8 cellular contexts compared by ENCODE assay signal in the genomic region with DNA sequence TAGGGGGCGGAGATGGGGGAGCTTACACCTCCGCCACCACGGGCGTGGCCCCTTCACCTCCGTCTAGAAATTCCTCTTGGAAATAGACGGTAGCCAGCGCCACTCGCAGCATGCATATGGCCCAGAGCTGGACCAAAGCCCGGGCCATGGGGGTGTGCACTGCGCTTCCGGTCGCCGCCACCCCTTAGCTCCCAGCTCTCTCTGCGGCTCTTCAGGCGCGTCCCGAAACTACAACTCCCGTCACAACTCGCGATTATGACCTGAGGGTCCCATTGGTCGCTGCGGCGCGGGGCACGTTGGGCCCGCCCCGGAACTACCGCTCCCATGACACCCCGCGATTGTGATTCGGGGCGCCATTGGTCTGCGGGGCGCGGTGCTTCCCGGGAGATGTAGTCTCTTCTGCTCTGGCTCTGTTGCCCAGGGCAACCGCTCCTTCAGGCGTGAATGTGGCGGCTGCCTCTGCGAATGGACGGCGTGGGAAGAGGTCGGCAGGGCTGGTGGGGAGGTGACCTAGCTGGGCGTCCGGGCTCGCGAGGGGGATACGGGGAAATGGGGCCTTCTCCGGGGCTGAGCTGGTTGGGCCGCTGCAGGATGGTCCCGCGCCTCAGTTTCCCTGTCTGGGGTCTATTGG. TPM values are rescaled to one million over a fixed set of nuclear protein-coding genes. Genes with fewer than 3 reads are reported as not detected.
DNase-seq lines count a peak whose midpoint lies in the region; ATAC-seq lines count a peak whose summit lies in the region.

C19orf44 (plus strand) TSS at position 413 of the 631 bp plus-strand sequence. CDS start 4,399 bp downstream, outside the sequence.
CALR3 (minus strand) TSS at position 186 of the 631 bp plus-strand sequence; CDS start at position 148, 38 bp downstream.

- DNase-seq in Caki2 (ENCODE audit: low read depth) = peak; percentile 99
- peak; percentile 33 to 100 (median 99) for DNase-seq in HUDEP-2 (lab: John Stamatoyannopoulos, UW; ENCODE audit: unreplicated experiment in 76 of 76)
- DNase-seq in NOMO-1 treated with dmso at 0.1 percent for 144 hours (lab: John Stamatoyannopoulos, UW; ENCODE audit: unreplicated experiment) = peak; percentile 99
- DNase-seq in activated CD8-positive, alpha-beta memory T cell treated with anti-CD3 and anti-CD28 coated beads, Interleukin-2, amount 50 U/mL, for 1 hour (ENCODE audit: extremely low read depth) = peak; percentile 85
- peak; percentile 99 for DNase-seq in mesendoderm
- DNase-seq in stimulated activated CD8-positive, alpha-beta memory T cell treated with anti-CD3 and anti-CD28 coated beads, Interleukin-12 subunit alpha, Interleukin-12 subunit beta, amount 100 ng/mL, for 4 hours (ENCODE audit: low read depth) = peak; percentile 94

- H3K9ac ChIP-seq in endocrine pancreas (ENCODE audit: control insufficient read depth, insufficient read depth, low read length) = peak within 1 kb of the TSS; percentile 93
- H3K9ac ChIP-seq in mesendoderm (ENCODE audit: low read length) = peak within 1 kb of the TSS; percentile 86

- H3K27me3 ChIP-seq in endocrine pancreas (ENCODE audit: control insufficient read depth, insufficient read depth, low read length) = no peaks in the 10 kb centered on the region
- no peaks in the 10 kb centered on the region for H3K27me3 ChIP-seq in mesendoderm (ENCODE audit: insufficient read depth, low read length, poor library complexity)

- peak within 1 kb of the TSS; percentile 15 for H3K23ac ChIP-seq in mesendoderm (ENCODE audit: low read length)

- peak; percentile 94 for ATAC-seq in GM21390 (IDR thresholded peaks at IDR 0.05; ENCODE audit: unreplicated experiment)

- H3K36me3 ChIP-seq in endocrine pancreas (ENCODE audit: control insufficient read depth, insufficient read depth, low read length) (no peaks in the 10 kb centered on the region), mesendoderm (ENCODE audit: control insufficient read depth, insufficient read depth, low read length) (no peaks in the 10 kb centered on the region)

- no peak within 1 kb of the TSS for H2AK5ac ChIP-seq in mesendoderm (ENCODE audit: low read length)

- H3K4ac ChIP-seq in mesendoderm (ENCODE audit: low read depth, low read length) = peak within 1 kb of the TSS; percentile 58

- H4K5ac ChIP-seq in mesendoderm (ENCODE audit: low read length) = peak within 1 kb of the TSS; percentile 99

- no peak within 1 kb of the TSS for H2BK15ac ChIP-seq in mesendoderm (replicated peaks; ENCODE audit: low read depth)

- H3K79me2 ChIP-seq in mesendoderm (ENCODE audit: control insufficient read depth, insufficient read depth, low read length) = no peaks in the 10 kb centered on the region

- peak within 1 kb of the TSS; percentile 91 for H3K56ac ChIP-seq in mesendoderm (ENCODE audit: low read length)

- H3K9me3 ChIP-seq in endocrine pancreas (ENCODE audit: control insufficient read depth, low read length) = no peaks in the 10 kb centered on the region

- H3K4me3 ChIP-seq in endocrine pancreas (ENCODE audit: control insufficient read depth, insufficient read depth, low read length) (peak within 1 kb of the TSS; percentile 53), mesendoderm (ENCODE audit: low read length) (peak within 1 kb of the TSS; percentile 82)

- peak within 1 kb of the TSS; percentile 3 for H4K8ac ChIP-seq in mesendoderm (ENCODE audit: low read depth, low read length)

- peak within 1 kb of the TSS; percentile 6 for H3K18ac ChIP-seq in mesendoderm (ENCODE audit: low read length)

- peaks cover 2% of the 10 kb centered on the region for H3K79me1 ChIP-seq in mesendoderm (ENCODE audit: low read length)

- H3K27ac ChIP-seq in mesendoderm (ENCODE audit: low read depth, low read length) = no peak within 1 kb of the TSS

- no peak within 1 kb of the TSS for H2BK5ac ChIP-seq in mesendoderm (ENCODE audit: low read length)

- H3K4me1 ChIP-seq in endocrine pancreas (ENCODE audit: control insufficient read depth, insufficient read depth, low read length) (no peaks in the 10 kb centered on the region), mesendoderm (ENCODE audit: control insufficient read depth, low read depth, low read length) (no peaks in the 10 kb centered on the region)

- WGBS in mesendoderm (ENCODE audit: extremely low coverage, insufficient coverage, low lambda C conversion rate) = no CpG with 5 or more reads among the region's 52 CpGs

- peak within 1 kb of the TSS; percentile 97 for H3K4me2 ChIP-seq in mesendoderm (ENCODE audit: low read length)

- in situ Hi-C loops in Caki2 (cut with HindIII; ENCODE audit: low pct_unique_long_range_greater_than_20kb, low sequenced_read_pairs) = no loop called here

- no peak within 1 kb of the TSS for H2BK120ac ChIP-seq in mesendoderm (ENCODE audit: low read depth, low read length)

RNA-seq across cellular contexts. Expression of gene C19orf44, which starts in this region (rescaled TPM):
- total RNA-seq in Caki2 (2014; rRNA removed; shearing (Covaris generic); ENCODE audit: low replicate concordance) = 9.7 and 23.3 TPM in 2 replicates
- polyA plus RNA-seq in mesendoderm (2013, experiment 1 of 2) = 2.4 TPM
- 2.4 TPM for polyA plus RNA-seq in mesendoderm (2013, experiment 2 of 2)

RNA-seq across cellular contexts. Expression of gene CALR3, which starts in this region (rescaled TPM):
- not detected in 2 replicates for total RNA-seq in Caki2 (2014; rRNA removed; shearing (Covaris generic); ENCODE audit: low replicate concordance)
- 0.46 TPM for polyA plus RNA-seq in mesendoderm (2013, experiment 1 of 2)
- polyA plus RNA-seq in mesendoderm (2013, experiment 2 of 2) = 0.46 TPM
